Comparison of ENCODE assay signal across 1 cellular context in the genomic region with DNA sequence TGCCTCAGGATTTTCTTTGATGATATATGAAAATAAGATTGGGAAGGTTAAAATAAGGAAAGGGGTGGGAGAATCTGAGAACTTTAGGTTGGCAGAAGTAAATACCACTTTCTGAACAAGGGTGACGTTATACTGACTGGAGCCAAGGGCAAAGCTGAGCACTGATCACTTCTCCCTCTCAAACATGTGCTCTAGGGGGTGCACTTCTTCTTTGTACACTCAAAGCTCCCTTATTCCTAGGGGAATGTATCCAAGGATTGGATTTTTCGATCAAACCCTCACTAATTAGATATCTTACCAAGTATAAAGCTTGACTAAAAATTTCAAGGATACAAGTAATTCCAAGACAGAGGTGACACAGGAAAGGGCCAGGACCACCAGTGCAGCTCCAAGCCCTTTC.
TF ChIP-seq lines count a peak whose summit lies in the region.

No MANE protein-coding gene starts in this region.

TF ChIP-seq in H1, 55 proteins besides CTCF, POLR2A, EP300 and RAD21 (continued from another document):
- TF ChIP-seq, protein P1, sequence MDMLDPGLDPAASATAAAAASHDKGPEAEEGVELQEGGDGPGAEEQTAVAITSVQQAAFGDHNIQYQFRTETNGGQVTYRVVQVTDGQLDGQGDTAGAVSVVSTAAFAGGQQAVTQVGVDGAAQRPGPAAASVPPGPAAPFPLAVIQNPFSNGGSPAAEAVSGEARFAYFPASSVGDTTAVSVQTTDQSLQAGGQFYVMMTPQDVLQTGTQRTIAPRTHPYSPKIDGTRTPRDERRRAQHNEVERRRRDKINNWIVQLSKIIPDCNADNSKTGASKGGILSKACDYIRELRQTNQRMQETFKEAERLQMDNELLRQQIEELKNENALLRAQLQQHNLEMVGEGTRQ (IDR thresholded peaks at IDR 0.05; ENCODE audit: low read length): no peak
- no peak for TF ChIP-seq TAF7 (optimal IDR thresholded peaks at IDR 0.05; ENCODE audit: borderline replicate concordance, low read depth, low read length)
- TF ChIP-seq SRF (IDR thresholded peaks at IDR 0.05; ENCODE audit: low read depth, low read length): no peak
- no peak for TF ChIP-seq FOSL1 (IDR thresholded peaks at IDR 0.05; ENCODE audit: insufficient read depth, low read depth, low read length)
- TF ChIP-seq CTBP2 (IDR thresholded peaks at IDR 0.05; ENCODE audit: borderline replicate concordance, insufficient read depth, insufficient read length, low read length): no peak
- no peak for TF ChIP-seq CHD1 (IDR thresholded peaks at IDR 0.05; ENCODE audit: low read depth, low read length)
- TF ChIP-seq, protein P2, sequence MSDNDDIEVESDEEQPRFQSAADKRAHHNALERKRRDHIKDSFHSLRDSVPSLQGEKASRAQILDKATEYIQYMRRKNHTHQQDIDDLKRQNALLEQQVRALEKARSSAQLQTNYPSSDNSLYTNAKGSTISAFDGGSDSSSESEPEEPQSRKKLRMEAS (IDR thresholded peaks at IDR 0.05): no peak
- TF ChIP-seq, protein P3, sequence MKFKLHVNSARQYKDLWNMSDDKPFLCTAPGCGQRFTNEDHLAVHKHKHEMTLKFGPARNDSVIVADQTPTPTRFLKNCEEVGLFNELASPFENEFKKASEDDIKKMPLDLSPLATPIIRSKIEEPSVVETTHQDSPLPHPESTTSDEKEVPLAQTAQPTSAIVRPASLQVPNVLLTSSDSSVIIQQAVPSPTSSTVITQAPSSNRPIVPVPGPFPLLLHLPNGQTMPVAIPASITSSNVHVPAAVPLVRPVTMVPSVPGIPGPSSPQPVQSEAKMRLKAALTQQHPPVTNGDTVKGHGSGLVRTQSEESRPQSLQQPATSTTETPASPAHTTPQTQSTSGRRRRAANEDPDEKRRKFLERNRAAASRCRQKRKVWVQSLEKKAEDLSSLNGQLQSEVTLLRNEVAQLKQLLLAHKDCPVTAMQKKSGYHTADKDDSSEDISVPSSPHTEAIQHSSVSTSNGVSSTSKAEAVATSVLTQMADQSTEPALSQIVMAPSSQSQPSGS (IDR thresholded peaks at IDR 0.05; ENCODE audit: low read length): no peak
- no peak for TF ChIP-seq ZNF274 (IDR thresholded peaks at IDR 0.05; ENCODE audit: borderline replicate concordance, extremely low read depth, low read length)
- no peak for TF ChIP-seq RXRA (IDR thresholded peaks at IDR 0.05; ENCODE audit: insufficient read depth, low read depth, low read length)
- TF ChIP-seq CHD2 (IDR thresholded peaks at IDR 0.05; ENCODE audit: low read length): no peak
- no peak for TF ChIP-seq RFX5 (IDR thresholded peaks at IDR 0.05; ENCODE audit: borderline replicate concordance, low read depth, low read length)
- TF ChIP-seq SP4 (IDR thresholded peaks at IDR 0.05; ENCODE audit: low read length): no peak
- TF ChIP-seq BACH1 (IDR thresholded peaks at IDR 0.05; ENCODE audit: low read length): no peak
- TF ChIP-seq SIX5 (IDR thresholded peaks at IDR 0.05; ENCODE audit: low read depth, low read length): no peak
- TF ChIP-seq SUZ12 (IDR thresholded peaks at IDR 0.05; ENCODE audit: low read length): no peak
- no peak for TF ChIP-seq RBBP5 (IDR thresholded peaks at IDR 0.05; ENCODE audit: borderline replicate concordance, low read depth, low read length)
- no peak for TF ChIP-seq SP1 (IDR thresholded peaks at IDR 0.05; ENCODE audit: low read depth, low read length)
- no peak for TF ChIP-seq SIRT6 (IDR thresholded peaks at IDR 0.05; ENCODE audit: low read length)
